In genomic region chr15:83067638-83067962, GRCh38 we compare ENCODE assay signal across 8 cellular contexts. TPM values are rescaled to one million over a fixed set of nuclear protein-coding genes. Genes with fewer than 3 reads are reported as not detected.
A peak's percentile ranks its signal among the peaks of the same experiment; 100 is the strongest.
DNase-seq lines count a peak whose midpoint lies in the region; ATAC-seq and TF ChIP-seq lines count a peak whose summit lies in the region.

No MANE protein-coding gene starts in this region.

- H3K4me1 Mint-ChIP-seq in CD4-positive, alpha-beta memory T cell, result peaks cover 6 to 16% (median 13%) of the 10 kb centered on the region in 4 donors
- peaks cover 3% of the 10 kb centered on the region for H3K4me1 Mint-ChIP-seq in osteocyte (ENCODE audit: unreplicated experiment)

- no peaks in the 10 kb centered on the region for H3K36me3 ChIP-seq in CD4-positive, alpha-beta memory T cell (ENCODE audit: insufficient read depth, low read length)
- peaks cover 6% of the 10 kb centered on the region for H3K36me3 ChIP-seq in Panc1 (ENCODE audit: control insufficient read depth, insufficient read depth, low read length)

- peaks cover 38% of the 10 kb centered on the region for H3K4me1 ChIP-seq in CD4-positive, alpha-beta memory T cell (ENCODE audit: insufficient read depth, low read length)
- peaks cover 36% of the 10 kb centered on the region for H3K4me1 ChIP-seq in Panc1 (ENCODE audit: control insufficient read depth, insufficient read depth, low read length)

- POLR2A ChIA-PET in CD4-positive, alpha-beta memory T cell (lab: Charles Lee; ENCODE audit: partially characterized antibody), result interaction anchor here (1.0 to 3.3 kb wide), 6 partner anchors 11 to 1021 kb away, joined by 3 to 31 read pairs (median 5); partner anchors contain the start of genes C15orf40, MEX3B, RAMAC and RPS17
- POLR2A ChIA-PET in Panc1 (lab: Charles Lee), result interaction anchor here (1.4 kb wide), 1 partner anchor 56 kb away, joined by 4 read pairs; no protein-coding TSS in a partner anchor

- peaks cover 0 to 8% (median 2%) of the 10 kb centered on the region in 8 donors for H3K9me3 Mint-ChIP-seq in CD4-positive, alpha-beta memory T cell
- no peaks in the 10 kb centered on the region for H3K9me3 Mint-ChIP-seq in osteocyte (ENCODE audit: unreplicated experiment)

- H3K27me3 ChIP-seq in CD4-positive, alpha-beta memory T cell (ENCODE audit: insufficient read depth, low read length), result no peaks in the 10 kb centered on the region
- H3K27me3 ChIP-seq in Panc1 (ENCODE audit: control insufficient read depth, insufficient read depth, low read length), result no peaks in the 10 kb centered on the region

- peak overlapping the region; percentile 58 to 82 for H3K4me3 ChIP-seq in CD4-positive, alpha-beta memory T cell (ENCODE audit: low read length in 2 of 2)
- H3K4me3 ChIP-seq in Panc1 (ENCODE audit: low read depth in 2 of 2, low read length in 2 of 2), result peak overlapping the region; percentile 83 to 94
- H3K4me3 ChIP-seq in epithelial cell of esophagus (ENCODE audit: low read length), result peak overlapping the region; percentile 82

- CTCF ChIA-PET in CD4-positive, alpha-beta memory T cell (lab: Charles Lee; ENCODE audit: partially characterized antibody), result interaction anchor here (1.1 to 1.6 kb wide), 3 partner anchors 10 to 56 kb away, joined by 3 read pairs; no protein-coding TSS in a partner anchor
- CTCF ChIA-PET in Panc1 (lab: Charles Lee), result no interaction called here

- no peak for DNase-seq in CD4-positive, alpha-beta memory T cell
- DNase-seq in Panc1 (ENCODE audit: low read depth, low spot score) (no peak), epithelial cell of esophagus (ENCODE audit: low read depth) (no peak), osteocyte (ENCODE audit: extremely low spot score, unreplicated experiment) (no peak), SK-N-DZ (ENCODE audit: low spot score) (no peak), NCI-H2196 treated with DMSO at 0.1 percent for 48 hours (lab: John Stamatoyannopoulos, UW; ENCODE audit: unreplicated experiment) (no peak)

- H3K4me3 Mint-ChIP-seq in CD4-positive, alpha-beta memory T cell, result peak overlapping the region; percentile 70 to 86 (median 84)
- peak overlapping the region; percentile 60 for H3K4me3 Mint-ChIP-seq in osteocyte (ENCODE audit: unreplicated experiment)

- intact Hi-C loops in CD4-positive, alpha-beta memory T cell (cut with micrococcal nuclease), result loop anchor here (1.0 to 10.0 kb wide), 4 partner anchors 56 to 1020 kb away; partner anchors contain the start of genes C15orf40, EFL1, MEX3B and SAXO2
- intact Hi-C loops in Panc1 (cut with micrococcal nuclease; ENCODE audit: unreplicated experiment), result no loop called here

- in situ Hi-C loops in Panc1 (cut with HindIII; ENCODE audit: low pct_unique_long_range_greater_than_20kb, low sequenced_read_pairs), result no loop called here

- H3K9me3 ChIP-seq in CD4-positive, alpha-beta memory T cell (ENCODE audit: control insufficient read depth in 1 of 2, low read length in 2 of 2), result no peaks in the 10 kb centered on the region
- no peaks in the 10 kb centered on the region for H3K9me3 ChIP-seq in Panc1 (ENCODE audit: control insufficient read depth, insufficient read depth, low read depth, low read length)

- peaks cover 1 to 6% of the 10 kb centered on the region in 2 donors for H3K36me3 Mint-ChIP-seq in CD4-positive, alpha-beta memory T cell
- H3K36me3 Mint-ChIP-seq in osteocyte (ENCODE audit: unreplicated experiment), result no peaks in the 10 kb centered on the region

- no peak for TF ChIP-seq CTCF in Panc1 (IDR thresholded peaks at IDR 0.05)
- no peak for TF ChIP-seq CTCF in epithelial cell of esophagus (IDR thresholded peaks at IDR 0.05; ENCODE audit: insufficient read depth, low read depth, low read length, missing control alignments)
- TF ChIP-seq CTCF in osteocyte (IDR thresholded peaks at IDR 0.05), result no peak

- peak overlapping the region; percentile 78 for H3K27ac ChIP-seq in CD4-positive, alpha-beta memory T cell (ENCODE audit: low read depth, low read length)
- H3K27ac ChIP-seq in Panc1 (ENCODE audit: low read length), result peak overlapping the region; percentile 68

- ATAC-seq in Panc1 (no peak), GM18498 (IDR thresholded peaks at IDR 0.05; ENCODE audit: unreplicated experiment) (no peak), GM21423 (IDR thresholded peaks at IDR 0.05; ENCODE audit: unreplicated experiment) (no peak)

- BruUV-seq in Panc1 (replicated peaks; lab: Mats Ljungman, UMichigan), result no TSS peak

- peak overlapping the region; percentile 49 to 94 (median 84) for H3K27ac Mint-ChIP-seq in CD4-positive, alpha-beta memory T cell
- peak overlapping the region; percentile 63 for H3K27ac Mint-ChIP-seq in osteocyte (ENCODE audit: unreplicated experiment)

- H3K27me3 Mint-ChIP-seq in CD4-positive, alpha-beta memory T cell, result no peaks in the 10 kb centered on the region
- H3K27me3 Mint-ChIP-seq in osteocyte (ENCODE audit: unreplicated experiment), result no peaks in the 10 kb centered on the region

RNA-seq across cellular contexts. Expression of gene BTBD1, which starts 0.5 kb away (rescaled TPM):
- total RNA-seq in CD4-positive, alpha-beta memory T cell, result 10 to 100 TPM; 36.5 to 39.6 TPM
- 10 to 100 TPM; 49.0 to 54.9 TPM for polyA plus RNA-seq in CD4-positive, alpha-beta memory T cell
- total RNA-seq in Panc1 (2021; ENCODE audit: unreplicated experiment), result 88.4 TPM
- polyA plus RNA-seq in Panc1 (2012; ENCODE audit: insufficient read length), result 42.3 TPM
- total RNA-seq in osteocyte, result 53.2 and 55.5 TPM in 2 replicates
- 70.0 and 78.0 TPM in 2 replicates for polyA plus RNA-seq in SK-N-DZ (2014; cell fraction: cytosol; rRNA removed)
- polyA plus RNA-seq in SK-N-DZ (2014; cell fraction: nucleus; rRNA removed), result 49.3 and 50.9 TPM in 2 replicates

RNA-seq across cellular contexts. Expression of gene TM6SF1, which starts 39.8 kb away (rescaled TPM):
- under 1 TPM; 0.38 to 0.50 TPM for total RNA-seq in CD4-positive, alpha-beta memory T cell
- not detected for polyA plus RNA-seq in CD4-positive, alpha-beta memory T cell
- total RNA-seq in Panc1 (2021; ENCODE audit: unreplicated experiment) (0.69 TPM), osteocyte (5.6 and 5.9 TPM in 2 replicates)
- 0.30 TPM for polyA plus RNA-seq in Panc1 (2012; ENCODE audit: insufficient read length)
- 0.23 and 0.90 TPM in 2 replicates for polyA plus RNA-seq in SK-N-DZ (2014; cell fraction: cytosol; rRNA removed)
- 0.33 TPM in 1 of 2 replicates, not detected in the other for polyA plus RNA-seq in SK-N-DZ (2014; cell fraction: nucleus; rRNA removed)

RNA-seq across cellular contexts. Expression of gene C15orf40, which starts 56.2 kb away (rescaled TPM):
- total RNA-seq in CD4-positive, alpha-beta memory T cell, result 10 to 100 TPM; 47.0 to 48.5 TPM
- 10 to 100 TPM; 51.1 to 61.0 TPM for polyA plus RNA-seq in CD4-positive, alpha-beta memory T cell
- total RNA-seq in Panc1 (2021; ENCODE audit: unreplicated experiment), result 21.1 TPM
- polyA plus RNA-seq in Panc1 (2012; ENCODE audit: insufficient read length), result 25.6 TPM
- 22.2 and 24.5 TPM in 2 replicates for total RNA-seq in osteocyte
- 16.6 and 18.4 TPM in 2 replicates for polyA plus RNA-seq in SK-N-DZ (2014; cell fraction: cytosol; rRNA removed)
- 16.9 and 18.4 TPM in 2 replicates for polyA plus RNA-seq in SK-N-DZ (2014; cell fraction: nucleus; rRNA removed)
